ENCODE assay signal across 12 cellular contexts in genomic region chr21:35738342-35738961, GRCh38.
DNase-seq lines count a peak whose midpoint lies in the region; ATAC-seq and TF ChIP-seq lines count a peak whose summit lies in the region.
"Had no signal": no experiment of that assay in that cellular context is flagged by ENCODE, and none has a peak within 500 bp of the region (broad histone marks: within the 10 kb centered on the region; RNA-seq: fewer than 3 reads in every experiment).

No MANE protein-coding gene starts in this region.

- H3K4me1 ChIP-seq in SK-N-SH (ENCODE audit: control insufficient read depth in 1 of 2, insufficient read depth in 2 of 2, low read depth in 1 of 2, low read length in 1 of 2), result peaks cover 0 to 15% of the 10 kb centered on the region in 2 experiments; a peak in 2 of 4 replicates
- H3K4me1 ChIP-seq in right cardiac atrium (ENCODE audit: control insufficient read depth, insufficient read depth, low read length), result no peaks in the 10 kb centered on the region
- peaks cover 5% of the 10 kb centered on the region for H3K4me1 ChIP-seq in upper lobe of right lung

- intact Hi-C loops in Right ventricle myocardium superior (cut with DNase I), result no loop called here
- intact Hi-C loops in left ventricle myocardium superior (cut with micrococcal nuclease), result no loop called here
- intact Hi-C loops in right cardiac atrium (cut with DNase I), result no loop called here
- intact Hi-C loops in upper lobe of right lung (cut with DNase I), result no loop called here

- 10% methylated on average over 6 of the region's 8 CpGs for WGBS in SK-N-SH (ENCODE audit: low lambda C conversion rate)
- WGBS in right cardiac atrium, result 49% methylated on average over 8 of the region's 8 CpGs

- no peaks in the 10 kb centered on the region for H4K20me1 ChIP-seq in SK-N-SH (ENCODE audit: insufficient read depth)

- peak overlapping the region; percentile 12 to 39; a peak in 3 of 4 replicates for H3K27ac ChIP-seq in SK-N-SH (ENCODE audit: low read depth in 2 of 2, low read length in 1 of 2)
- no peak overlapping the region for H3K27ac ChIP-seq in right cardiac atrium (ENCODE audit: low read length)
- H3K27ac ChIP-seq in upper lobe of right lung, result no peak overlapping the region

- H3K9me3 ChIP-seq in SK-N-SH (peaks cover 3% of the 10 kb centered on the region; the same call in 1 of the 2 replicates), right cardiac atrium (ENCODE audit: control insufficient read depth, low read length) (no peaks in the 10 kb centered on the region), upper lobe of right lung (no peaks in the 10 kb centered on the region)

- H3K4me2 ChIP-seq in SK-N-SH, result peak overlapping the region; percentile 36; the same call in 1 of the 2 replicates

- DNase-seq in Right ventricle myocardium superior (no peak), left ventricle myocardium superior (no peak), SK-N-SH (no peak), right cardiac atrium (peak in 1 of 3 donors; percentile 11), upper lobe of right lung (no peak), NCI-H1048 (lab: John Stamatoyannopoulos, UW) (no peak)
- no peak for DNase-seq in activated CD4-positive, CD25-positive, alpha-beta regulatory T cell (lab: John Stamatoyannopoulos, UW)
- DNase-seq: activated CD4-positive, alpha-beta memory T cell treated with anti-CD3 and anti-CD28 coated beads, Interleukin-2, amount 10 ng/mL, durations not matched to agents 7 days and 5 days; mesendoderm; stimulated activated CD4-positive, alpha-beta T cell treated with anti-CD3 and anti-CD28 coated beads, Interleukin-12 subunit alpha, Interleukin-12 subunit beta, amount 100 ng/mL, for 4 hours; stimulated activated naive CD8-positive, alpha-beta T cell treated with anti-CD3 and anti-CD28 coated beads, Interleukin-15, Interleukin-2, amounts not matched to agents 100 U/mL and 50 U/mL, for 24 hours had no signal

- no peaks in the 10 kb centered on the region for H3K9me2 ChIP-seq in SK-N-SH

- TF ChIP-seq RAD21 in SK-N-SH (IDR thresholded peaks at IDR 0.05; ENCODE audit: low read length), result no peak

- peaks cover 5% of the 10 kb centered on the region for H3F3A ChIP-seq in SK-N-SH (replicated peaks; ENCODE audit: insufficient read depth)

- H3K36me3 ChIP-seq in SK-N-SH (replicated peaks in 1 of 2; ENCODE audit: control insufficient read depth in 1 of 2, insufficient read depth in 2 of 2, low read length in 1 of 2) (no peaks in the 10 kb centered on the region), upper lobe of right lung (no peaks in the 10 kb centered on the region)

- H2AFZ ChIP-seq in SK-N-SH (ENCODE audit: low read depth), result peak overlapping the region; percentile 71; the same call in 1 of the 2 replicates

- H3K79me2 ChIP-seq in SK-N-SH (ENCODE audit: insufficient read depth), result no peaks in the 10 kb centered on the region

- CTCF ChIA-PET in SK-N-SH (lab: Yijun Ruan, JAX), result interaction anchor here (0.6 kb wide), 1 partner anchor 302 kb away, joined by 3 read pairs; no protein-coding TSS in a partner anchor

- H3K4me3 ChIP-seq in SK-N-SH (ENCODE audit: low read depth in 2 of 2, low read length in 1 of 2) (no peak overlapping the region), right cardiac atrium (ENCODE audit: low read length) (no peak overlapping the region), upper lobe of right lung (no peak overlapping the region)

- POLR2A ChIA-PET in SK-N-SH (lab: Yijun Ruan, JAX), result no interaction called here

- ATAC-seq in Right ventricle myocardium superior (ENCODE audit: poor library complexity) (peak; percentile 75), left ventricle myocardium superior (no peak), right cardiac atrium (peak; percentile 36 to 46), upper lobe of right lung (peak; percentile 46), HG03139 (IDR thresholded peaks at IDR 0.05; ENCODE audit: unreplicated experiment) (no peak)
- ATAC-seq: stimulated activated naive CD8-positive, alpha-beta T cell treated with anti-CD3 and anti-CD28 coated beads, Interleukin-15, Interleukin-2, amounts not matched to agents 100 U/mL and 50 U/mL, for 24 hours had no signal

- TF ChIP-seq CTCF in SK-N-SH (IDR thresholded peaks at IDR 0.05), result no peak
- no peak for TF ChIP-seq CTCF in upper lobe of right lung (IDR thresholded peaks at IDR 0.05)

- TF ChIP-seq EP300 in SK-N-SH (IDR thresholded peaks at IDR 0.05; ENCODE audit: borderline replicate concordance in 1 of 2, low read depth in 1 of 2, low read length in 1 of 2), result no peak

- no peaks in the 10 kb centered on the region for H3K27me3 ChIP-seq in SK-N-SH (ENCODE audit: insufficient read depth)
- no peaks in the 10 kb centered on the region for H3K27me3 ChIP-seq in right cardiac atrium (ENCODE audit: control insufficient read depth, insufficient read depth)
- no peaks in the 10 kb centered on the region for H3K27me3 ChIP-seq in upper lobe of right lung

- H3K9ac ChIP-seq in SK-N-SH, result no peak overlapping the region

TF ChIP-seq in SK-N-SH, 30 proteins besides CTCF, POLR2A, EP300 and RAD21:
- TF ChIP-seq NRF1 (IDR thresholded peaks at IDR 0.05; ENCODE audit: low read depth, low read length) (no peak), NFIC (IDR thresholded peaks at IDR 0.05; ENCODE audit: borderline replicate concordance) (0 out of 2 replicates have a peak, but pooled peaks have one; percentile 2)

Comparison
In these comparisons a context has a peak if more than half of its experiments do, and no peak if none do; other contexts are left out.
1. ATAC-seq: peak in Right ventricle myocardium superior (single experiment), right cardiac atrium (2 of 2) and upper lobe of right lung (single experiment); none in left ventricle myocardium superior (single experiment) and HG03139 (single experiment).
2. H3K27ac ChIP-seq: peak in SK-N-SH (2 of 2); none in right cardiac atrium (single experiment) and upper lobe of right lung (single experiment).